Comparison of ENCODE assay signal across 1 cellular context in the genomic region with DNA sequence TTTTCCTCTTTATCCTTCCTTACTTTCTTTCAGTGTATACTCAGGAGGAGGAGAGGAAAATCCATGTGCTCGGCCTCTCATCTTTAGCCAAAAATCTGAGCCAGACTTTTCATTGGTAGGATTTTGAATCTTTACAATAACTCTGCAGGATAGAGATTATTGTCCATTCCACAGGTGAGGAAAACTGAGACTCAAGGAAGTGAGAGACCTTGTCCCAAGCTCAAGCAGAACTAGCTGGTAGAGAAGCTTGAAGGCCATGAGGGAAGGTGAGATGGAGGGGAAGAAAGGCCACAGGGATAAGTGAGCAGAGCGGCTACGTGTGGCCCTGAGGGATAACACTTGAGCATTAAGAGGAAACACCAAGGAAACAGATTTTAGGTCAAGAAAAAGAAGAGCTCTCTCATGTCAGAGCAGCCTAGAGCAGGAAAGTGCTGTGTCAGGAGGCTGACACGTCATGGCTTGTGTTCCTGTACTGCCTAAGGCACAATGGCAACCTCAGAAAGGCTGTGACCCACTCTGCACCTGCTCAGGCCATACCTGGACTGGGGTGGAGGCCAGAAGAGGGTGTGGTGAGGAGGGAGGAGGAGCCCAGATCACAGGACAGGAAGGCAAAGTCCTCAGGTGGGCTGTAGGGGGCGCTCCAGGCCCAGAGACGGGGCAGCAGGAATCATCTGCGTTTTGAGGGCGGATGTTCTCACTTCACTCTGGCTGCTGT.
TF ChIP-seq lines count a peak whose summit lies in the region.

No MANE protein-coding gene starts in this region.

TF ChIP-seq in endothelial cell of umbilical vein, 7 proteins besides CTCF, POLR2A, EP300 and RAD21 (continued from another document):
- TF ChIP-seq MYC (IDR thresholded peaks at IDR 0.05; ENCODE audit: low read depth, low read length) (no peak), JUN (IDR thresholded peaks at IDR 0.05; ENCODE audit: borderline replicate concordance, insufficient read depth, insufficient read length, low read depth) (no peak)
